9 cellular contexts compared by ENCODE assay signal in the genomic region with DNA sequence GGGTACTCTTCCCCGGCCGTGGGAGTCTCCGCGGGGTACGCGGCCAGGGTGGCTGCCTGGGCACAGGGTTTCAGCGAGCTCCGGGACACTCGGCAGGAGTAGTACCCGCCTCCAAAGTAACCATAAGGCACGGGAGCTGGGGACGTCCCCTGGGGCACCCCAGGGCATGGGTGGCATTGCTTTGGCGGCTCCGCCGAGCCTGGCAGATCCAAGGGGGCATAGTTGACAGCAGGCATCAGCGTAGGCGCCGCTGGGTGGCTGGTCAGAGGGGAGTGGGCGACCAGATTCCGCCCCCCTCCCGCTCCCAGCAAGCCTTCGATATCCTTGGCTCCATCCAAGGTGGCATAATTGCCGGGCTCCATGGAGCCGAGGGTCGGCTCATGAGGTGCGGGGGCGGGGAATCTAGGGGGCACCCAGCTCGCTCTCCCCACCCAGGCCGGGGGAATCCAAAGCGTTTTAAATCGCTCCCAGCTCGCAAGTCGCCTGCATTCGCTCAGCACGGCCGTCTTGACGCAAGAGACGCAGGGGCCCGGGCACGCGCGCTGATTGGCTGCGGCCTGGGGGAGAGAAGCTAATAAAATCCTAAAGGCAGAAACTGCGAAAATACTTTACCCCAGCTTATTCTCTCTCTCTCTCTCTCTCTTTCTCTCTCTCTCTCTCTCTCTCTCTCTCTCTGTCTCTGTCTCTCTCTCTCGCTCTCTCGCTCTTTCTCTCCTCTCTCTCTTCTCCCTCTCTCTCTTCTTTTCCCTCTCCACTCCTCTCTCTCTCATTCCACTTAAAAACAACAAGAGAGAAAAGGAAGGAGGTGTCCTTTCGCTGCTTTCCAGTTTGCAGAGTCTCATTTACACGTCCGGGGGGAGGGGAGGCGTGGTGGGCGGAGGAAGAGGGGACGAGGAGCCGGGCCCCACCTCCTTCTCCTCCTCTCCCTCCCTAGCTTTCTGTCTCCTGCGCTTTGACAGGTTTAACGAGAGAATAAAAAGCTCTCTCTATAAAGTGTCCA. TPM values are rescaled to one million over a fixed set of nuclear protein-coding genes. Genes with fewer than 3 reads are reported as not detected.
A peak's percentile ranks its signal among the peaks of the same experiment; 100 is the strongest.
DNase-seq lines count a peak whose midpoint lies in the region; ATAC-seq and TF ChIP-seq lines count a peak whose summit lies in the region.
"Had no signal": no experiment of that assay in that cellular context is flagged by ENCODE, and none has a peak within 500 bp of the region (broad histone marks: within the 10 kb centered on the region; RNA-seq: fewer than 3 reads in every experiment).

Gene HOXB13, minus strand, starts transcription at position 519 of the 1,000 bp plus-strand sequence. Its CDS starts 157 bp downstream, at position 362.

- TF ChIP-seq CTCF in Caco-2 (IDR thresholded peaks at IDR 0.05; ENCODE audit: insufficient read depth in 1 of 2, low read depth in 1 of 2, low read length in 1 of 2, severe bottlenecking in 1 of 2, unreplicated experiment in 1 of 2): no peak

- CTCF ChIA-PET in Caco-2 (lab: Charles Lee): interaction anchor here (0.5 to 7.4 kb wide), 23 partner anchors 9 to 407 kb away, joined by 3 to 163 read pairs (median 4); partner anchors contain the start of genes ATP5MC1 and TTLL6

- peak within 1 kb of the TSS; percentile 58 for H3K27ac Mint-ChIP-seq in Caco-2 (ENCODE audit: unreplicated experiment)

- ATAC-seq in right cardiac atrium: peak in 1 of 2 donors; percentile 22
- no peak for ATAC-seq in HG02571 (IDR thresholded peaks at IDR 0.05; ENCODE audit: unreplicated experiment)
- no peak for ATAC-seq in HG03025 (IDR thresholded peaks at IDR 0.05; ENCODE audit: low FRiP score, unreplicated experiment)

- H3K9me3 Mint-ChIP-seq in Caco-2 (ENCODE audit: unreplicated experiment): no peaks in the 10 kb centered on the region

- 3% methylated on average over 55 of the region's 55 CpGs for WGBS in right cardiac atrium

- no peaks in the 10 kb centered on the region for H3K36me3 ChIP-seq in Caco-2 (ENCODE audit: control insufficient read depth, insufficient read depth, low read length)

- POLR2A ChIA-PET in Caco-2 (lab: Charles Lee): interaction anchor here (0.6 to 2.2 kb wide), 10 partner anchors 11 to 1078 kb away, joined by 3 to 11 read pairs (median 4); partner anchors contain the start of genes ATP5MC1, PNPO and ZNF652

- peaks cover 6% of the 10 kb centered on the region for H3K4me1 Mint-ChIP-seq in Caco-2 (ENCODE audit: low read depth, unreplicated experiment)

- no peak within 1 kb of the TSS for H3K27ac ChIP-seq in right cardiac atrium (ENCODE audit: low read length)

- H3K36me3 Mint-ChIP-seq in Caco-2 (ENCODE audit: insufficient read depth, unreplicated experiment): peaks cover 4% of the 10 kb centered on the region

- intact Hi-C loops in Caco-2 (cut with micrococcal nuclease; ENCODE audit: unreplicated experiment) (loop anchor here (1.0 kb wide), 1 partner anchor 63 kb away; no protein-coding TSS in a partner anchor), right cardiac atrium (cut with DNase I) (loop anchor here in 2 of 4 donors (5.0 to 10.0 kb wide), 2 partner anchors 64 to 156 kb away; no protein-coding TSS in a partner anchor)

- H3K27me3 Mint-ChIP-seq in Caco-2 (ENCODE audit: insufficient read depth, unreplicated experiment): peaks cover 2% of the 10 kb centered on the region

- DNase-seq in Caco-2: peak; percentile 89 to 93
- peak; percentile 63 for DNase-seq in NCI-H1105 treated with DMSO at 0.1 percent for 48 hours (lab: John Stamatoyannopoulos, UW)
- DNase-seq in activated CD4-positive, alpha-beta T cell treated with anti-CD3 and anti-CD28 coated beads for 4 hours: peak; percentile 22 to 25
- DNase-seq in right cardiac atrium: peak in 2 of 3 donors; percentile 55 to 76
- peak; percentile 15 for DNase-seq in stimulated activated CD8-positive, alpha-beta memory T cell treated with anti-CD3 and anti-CD28 coated beads, Interleukin-4, amount 100 ng/mL, for 24 hours (ENCODE audit: low read depth)
- DNase-seq in SKM-1 treated with dmso at 0.1 percent for 144 hours (lab: John Stamatoyannopoulos, UW; ENCODE audit: unreplicated experiment): no peak

- TSS peak; percentile 54 for BruUV-seq in Caco-2 (replicated peaks; lab: Mats Ljungman, UMichigan)

- H3K4me1 ChIP-seq in Caco-2: peaks cover 27% of the 10 kb centered on the region
- H3K4me1 ChIP-seq in right cardiac atrium (ENCODE audit: control insufficient read depth, insufficient read depth, low read length): no peaks in the 10 kb centered on the region

- H3K4me3 ChIP-seq in Caco-2 (ENCODE audit: low read depth, low read length): peak within 1 kb of the TSS; percentile 44
- H3K4me3 ChIP-seq in right cardiac atrium (ENCODE audit: low read length): peak within 1 kb of the TSS; percentile 18

- peak within 1 kb of the TSS; percentile 83 for H3K4me3 Mint-ChIP-seq in Caco-2 (ENCODE audit: unreplicated experiment)

- H3K9me3 ChIP-seq in Caco-2 (no peaks in the 10 kb centered on the region), right cardiac atrium (ENCODE audit: control insufficient read depth, low read length) (no peaks in the 10 kb centered on the region)

- H3K27me3 ChIP-seq in Caco-2 (replicated peaks; ENCODE audit: control insufficient read depth, insufficient read depth, low read length) (no peaks in the 10 kb centered on the region), right cardiac atrium (ENCODE audit: control insufficient read depth, insufficient read depth) (no peaks in the 10 kb centered on the region)

RNA-seq across cellular contexts. Expression of gene HOXB13, which starts in this region (rescaled TPM):
- total RNA-seq in Caco-2 (2022) (4.3 and 5.5 TPM in 2 replicates), right cardiac atrium (not detected)
- polyA plus RNA-seq in right cardiac atrium: not detected
- total RNA-seq: kidney epithelial cell had no signal

Comparison
In these comparisons a context has a peak if more than half of its experiments do, and no peak if none do; other contexts are left out.
1. Peak in DNase-seq and H3K4me3 ChIP-seq in right cardiac atrium; RNA of the gene not detected or under 1 TPM.